Comparison of ENCODE assay signal across 16 cellular contexts in the genomic region with DNA sequence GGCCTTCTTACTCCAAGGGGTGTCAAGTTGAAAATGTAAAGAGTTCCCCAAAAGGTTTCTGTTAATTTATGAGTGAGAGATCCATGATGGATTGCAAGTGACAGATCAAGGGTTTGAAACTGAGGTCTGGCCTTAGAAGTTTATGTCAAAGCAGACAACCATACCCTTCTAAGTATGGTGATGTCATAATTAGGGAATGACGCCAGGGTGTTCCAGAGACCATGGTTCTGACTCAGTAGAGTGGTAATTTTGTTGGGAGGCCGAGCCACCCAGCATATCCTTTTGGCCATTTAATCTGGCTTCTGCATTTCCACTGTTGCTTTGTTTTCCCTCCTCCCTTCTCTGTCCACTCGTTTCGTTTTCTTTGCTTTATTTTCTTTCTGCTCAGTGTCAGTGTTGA. TPM values are rescaled to one million over a fixed set of nuclear protein-coding genes. Genes with fewer than 3 reads are reported as not detected.
DNase-seq lines count a peak whose midpoint lies in the region; ATAC-seq and TF ChIP-seq lines count a peak whose summit lies in the region.
"Had no signal": no experiment of that assay in that cellular context is flagged by ENCODE, and none has a peak within 500 bp of the region (broad histone marks: within the 10 kb centered on the region; RNA-seq: fewer than 3 reads in every experiment).

No MANE protein-coding gene starts in this region.

- TF ChIP-seq POLR2A in testis (IDR thresholded peaks at IDR 0.05), result no peak

- H3K9me3 ChIP-seq in BLaER1 (no peaks in the 10 kb centered on the region), testis (no peaks in the 10 kb centered on the region)

- TF ChIP-seq CTCF in testis (IDR thresholded peaks at IDR 0.05), result no peak

- no peaks in the 10 kb centered on the region for H4K20me1 ChIP-seq in BLaER1

- ATAC-seq in HG02678 (IDR thresholded peaks at IDR 0.05; ENCODE audit: unreplicated experiment) (no peak), GM21381 (IDR thresholded peaks at IDR 0.05; ENCODE audit: unreplicated experiment) (no peak)
- ATAC-seq: foreskin keratinocyte; naive thymus-derived CD4-positive, alpha-beta T cell; stimulated activated naive B cell treated with anti-CD40 and anti-IgM and Interleukin-4, amounts not matched to agents 10 μg/mL and 1 μg/mL and 100 μg/mL, for 72 hours had no signal

- H3K4me1 ChIP-seq in BLaER1 (peaks cover 21% of the 10 kb centered on the region), testis (peaks cover 10% of the 10 kb centered on the region)
- H3K4me1 ChIP-seq: foreskin keratinocyte had no signal

- H3K27me3 ChIP-seq in BLaER1 (no peaks in the 10 kb centered on the region), testis (no peaks in the 10 kb centered on the region)
- H3K27me3 ChIP-seq: foreskin keratinocyte had no signal

- no peak overlapping the region for H3K4me3 ChIP-seq in BLaER1
- H3K4me3 ChIP-seq in testis, result no peak overlapping the region

- intact Hi-C loops in testis (cut with DNase I; ENCODE audit: low total_unique reads), result no loop called here

- H3K9ac ChIP-seq in BLaER1, result no peak overlapping the region

- H3K27ac ChIP-seq in BLaER1 (no peak overlapping the region), testis (no peak overlapping the region)
- H3K27ac ChIP-seq: foreskin keratinocyte had no signal

- peaks cover 53% of the 10 kb centered on the region for H3K36me3 ChIP-seq in BLaER1
- no peaks in the 10 kb centered on the region for H3K36me3 ChIP-seq in testis (ENCODE audit: low read depth, missing control alignments)

- 38 to 55% methylated on average over 4 of the region's 4 CpGs for WGBS in testis, 2 donors

- DNase-seq in ELR (ENCODE audit: low read depth), result peak; percentile 36
- peak; percentile 55 for DNase-seq in astrocyte of the hippocampus (ENCODE audit: low read depth, low spot score)
- DNase-seq in islet precursor cell, result peak; percentile 60
- DNase-seq in testis, result no peak
- DNase-seq in NCI-H2107 treated with DMSO at 0.1 percent for 48 hours (lab: John Stamatoyannopoulos, UW; ENCODE audit: unreplicated experiment), result no peak
- DNase-seq: activated CD4-positive, CD25-positive, alpha-beta regulatory T cell treated with anti-CD3 and anti-CD28 coated beads, Interleukin-2, amount 50 U/mL, for 72 hours; anterior cingulate cortex; DMS79 treated with DMSO at 0.1 percent for 48 hours; foreskin keratinocyte; naive thymus-derived CD4-positive, alpha-beta T cell; NCI-H1105 treated with DMSO at 0.1 percent for 48 hours; NCI-H345; stimulated activated naive B cell treated with anti-CD40 and anti-IgM and Interleukin-4, amounts not matched to agents 10 μg/mL and 1 μg/mL and 100 μg/mL, for 72 hours had no signal

- H3K4me2 ChIP-seq in BLaER1, result 0 out of 2 replicates have a peak overlapping the region, but pooled peaks have one; percentile 89

RNA-seq across cellular contexts. Expression of gene TRUB1, which starts 2.7 kb away (rescaled TPM):
- 10 to 100 TPM; 43.5 to 44.5 TPM for total RNA-seq in testis
- polyA plus RNA-seq in testis (ENCODE audit: insufficient read depth, low read depth, low replicate concordance), result 33.5 TPM

Comparison
In these comparisons a context has a peak if more than half of its experiments do, and no peak if none do; other contexts are left out.
1. DNase-seq: peak in ELR (single experiment), astrocyte of the hippocampus (single experiment) and islet precursor cell (single experiment); none in testis (single experiment) and NCI-H2107 treated with DMSO at 0.1 percent for 48 hours (single experiment).